ENCODE assay signal across 8 cellular contexts in genomic region chr7:55698607-55699449, GRCh38.
DNase-seq lines count a peak whose midpoint lies in the region; ATAC-seq, FAIRE-seq and TF ChIP-seq lines count a peak whose summit lies in the region.
"Not testable (repeated sequence)": the region's sequence is repeated elsewhere in the genome, so short reads cannot be mapped to it uniquely, and the experiment has no call there.

No MANE protein-coding gene starts in this region.

- peak; percentile 93 for ATAC-seq in HG03108 (IDR thresholded peaks at IDR 0.05; ENCODE audit: unreplicated experiment)
- ATAC-seq in activated naive CD8-positive, alpha-beta T cell treated with anti-CD3 and anti-CD28 coated beads, Interleukin-2, amount 10 ng/mL, durations not matched to agents 7 days and 5 days (ENCODE audit: low read depth): peak; percentile 70

- TF ChIP-seq CTCF in NB4 (IDR thresholded peaks at IDR 0.05; ENCODE audit: low read depth, low read length); progenitor cell of endocrine pancreas (IDR thresholded peaks at IDR 0.05; ENCODE audit: unreplicated experiment): not testable (repeated sequence)

- POLR2A ChIA-PET in activated naive CD8-positive, alpha-beta T cell treated with anti-CD3 and anti-CD28 coated beads, Interleukin-2, amount 10 ng/mL, durations not matched to agents 7 days and 5 days (lab: Charles Lee): not testable (repeated sequence)

- peak overlapping the region; percentile 69 for H3K27ac Mint-ChIP-seq in activated naive CD8-positive, alpha-beta T cell treated with anti-CD3 and anti-CD28 coated beads, Interleukin-2, amount 10 ng/mL, durations not matched to agents 7 days and 5 days
- H3K27ac Mint-ChIP-seq in progenitor cell of endocrine pancreas: peak overlapping the region; percentile 86

- peak; percentile 32 for DNase-seq in EH (ENCODE audit: low read depth)
- not testable (repeated sequence) for DNase-seq in GM19239 (ENCODE audit: insufficient read length, low spot score); activated naive CD8-positive, alpha-beta T cell treated with anti-CD3 and anti-CD28 coated beads, Interleukin-2, amount 10 ng/mL, durations not matched to agents 7 days and 5 days; progenitor cell of endocrine pancreas (ENCODE audit: low spot score, unreplicated experiment)
- DNase-seq in H54 (ENCODE audit: insufficient read length, low spot score): peak; percentile 52
- peak; percentile 54 for DNase-seq in NB4 (ENCODE audit: low read depth)
- peak; percentile 36 for DNase-seq in RCC 7860 (ENCODE audit: low spot score)

- not testable (repeated sequence) for TF ChIP-seq POLR2A in H54 (IDR thresholded peaks at IDR 0.05; ENCODE audit: low read depth, low read length); NB4 (IDR thresholded peaks at IDR 0.05; ENCODE audit: extremely low read depth, insufficient read length)

- FAIRE-seq in GM19239 (lab: Jason Lieb, UNC) (peak; percentile 45), H54 (lab: Jason Lieb, UNC) (peak; percentile 86)
- not testable (repeated sequence) for FAIRE-seq in RCC 7860 (lab: Jason Lieb, UNC)

- H3K9me3 Mint-ChIP-seq in activated naive CD8-positive, alpha-beta T cell treated with anti-CD3 and anti-CD28 coated beads, Interleukin-2, amount 10 ng/mL, durations not matched to agents 7 days and 5 days; progenitor cell of endocrine pancreas (ENCODE audit: low read depth): not testable (repeated sequence)

- H3K4me3 ChIP-seq in NB4 (ENCODE audit: low read depth, low read length): not testable (repeated sequence)

- H3K4me3 Mint-ChIP-seq in activated naive CD8-positive, alpha-beta T cell treated with anti-CD3 and anti-CD28 coated beads, Interleukin-2, amount 10 ng/mL, durations not matched to agents 7 days and 5 days: peak overlapping the region; percentile 43
- not testable (repeated sequence) for H3K4me3 Mint-ChIP-seq in progenitor cell of endocrine pancreas (ENCODE audit: low read depth)

- H3K36me3 Mint-ChIP-seq in activated naive CD8-positive, alpha-beta T cell treated with anti-CD3 and anti-CD28 coated beads, Interleukin-2, amount 10 ng/mL, durations not matched to agents 7 days and 5 days; progenitor cell of endocrine pancreas (ENCODE audit: insufficient read depth): not testable (repeated sequence)

- not testable (repeated sequence) for H3K4me1 Mint-ChIP-seq in activated naive CD8-positive, alpha-beta T cell treated with anti-CD3 and anti-CD28 coated beads, Interleukin-2, amount 10 ng/mL, durations not matched to agents 7 days and 5 days; progenitor cell of endocrine pancreas (ENCODE audit: low read depth)

- H3K27me3 Mint-ChIP-seq in activated naive CD8-positive, alpha-beta T cell treated with anti-CD3 and anti-CD28 coated beads, Interleukin-2, amount 10 ng/mL, durations not matched to agents 7 days and 5 days; progenitor cell of endocrine pancreas: not testable (repeated sequence)
